2 cellular contexts compared by ENCODE assay signal in the genomic region with DNA sequence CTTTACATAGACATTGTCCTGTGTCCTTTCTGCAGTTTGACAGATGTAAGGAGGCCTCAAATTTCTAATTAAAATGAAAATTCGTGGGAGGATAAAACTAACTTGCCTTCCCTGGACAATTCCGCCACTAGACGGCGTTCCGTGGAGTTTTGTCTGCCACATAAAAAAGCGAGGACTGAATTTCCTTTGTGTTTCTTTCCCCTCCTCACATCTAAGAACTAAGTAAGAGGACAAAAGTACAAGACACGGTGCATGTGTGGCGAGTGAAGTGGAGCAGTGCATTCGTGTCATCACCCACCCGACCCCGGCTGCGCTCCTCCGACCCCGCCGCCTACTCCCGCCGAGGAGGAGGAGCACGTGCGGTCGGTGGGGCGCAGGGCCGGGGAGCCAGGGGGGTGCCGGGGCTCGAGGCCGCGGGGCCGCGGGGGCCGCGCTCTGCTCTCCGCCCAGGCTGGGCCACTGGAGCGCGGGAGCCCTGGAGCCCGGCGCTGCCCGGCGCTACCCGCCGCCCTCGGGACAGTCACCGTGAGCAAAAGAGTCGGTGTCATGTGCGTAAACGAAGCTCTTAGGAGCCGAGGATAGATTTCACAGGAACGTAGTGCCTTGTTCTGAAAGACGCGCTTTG.
A peak's percentile ranks its signal among the peaks of the same experiment; 100 is the strongest.
TF ChIP-seq lines count a peak whose summit lies in the region.

No MANE protein-coding gene starts in this region.

TF ChIP-seq in H1, 55 proteins besides CTCF, POLR2A, EP300 and RAD21:
- TF ChIP-seq GTF2F1 (IDR thresholded peaks at IDR 0.05; ENCODE audit: borderline replicate concordance, low read depth, low read length) (no peak), FOSL1 (IDR thresholded peaks at IDR 0.05; ENCODE audit: insufficient read depth, low read depth, low read length) (no peak), MAX (IDR thresholded peaks at IDR 0.05) (peak; percentile 90), SUZ12 (IDR thresholded peaks at IDR 0.05; ENCODE audit: low read length) (peak; percentile 93), EZH2 (IDR thresholded peaks at IDR 0.05; ENCODE audit: low read depth, low read length, severe bottlenecking) (peak; percentile 86)
- TF ChIP-seq, protein P1, sequence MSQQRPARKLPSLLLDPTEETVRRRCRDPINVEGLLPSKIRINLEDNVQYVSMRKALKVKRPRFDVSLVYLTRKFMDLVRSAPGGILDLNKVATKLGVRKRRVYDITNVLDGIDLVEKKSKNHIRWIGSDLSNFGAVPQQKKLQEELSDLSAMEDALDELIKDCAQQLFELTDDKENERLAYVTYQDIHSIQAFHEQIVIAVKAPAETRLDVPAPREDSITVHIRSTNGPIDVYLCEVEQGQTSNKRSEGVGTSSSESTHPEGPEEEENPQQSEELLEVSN (IDR thresholded peaks at IDR 0.05), result peak; percentile 82
TF ChIP-seq in H1: peak in this region for 4.

TF ChIP-seq in neural cell, 6 proteins besides CTCF, POLR2A, EP300 and RAD21:
- TF ChIP-seq SMC3 (conservative IDR thresholded peaks at IDR 0.05; ENCODE audit: poor library complexity) (peak; percentile 36), REST (IDR thresholded peaks at IDR 0.05; ENCODE audit: borderline replicate concordance) (no peak)
